Comparison of ENCODE assay signal across 1 cellular context in the genomic region with DNA sequence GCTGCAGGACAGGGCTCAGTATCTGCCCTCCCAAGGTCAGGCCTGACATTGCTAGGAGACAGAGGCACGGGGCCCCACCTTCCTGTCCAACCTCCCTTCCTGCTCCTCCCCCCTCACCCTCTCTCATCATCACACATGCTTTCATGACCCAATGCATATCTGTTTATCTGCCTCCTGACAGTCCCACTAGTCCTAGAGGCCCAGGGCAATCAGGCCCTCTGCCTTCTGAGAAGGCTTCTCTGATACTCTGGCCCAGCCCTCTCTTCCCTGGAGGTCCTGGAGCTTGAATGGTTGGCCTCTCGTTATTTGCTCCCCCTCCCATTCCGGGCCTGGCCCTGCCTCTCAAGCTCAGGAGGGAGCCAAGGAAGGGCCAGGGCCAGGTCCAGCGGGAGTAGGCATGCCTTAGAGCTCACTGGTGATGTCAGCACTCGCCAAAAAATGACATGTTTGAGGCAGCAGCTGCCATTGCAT.
TF ChIP-seq lines count a peak whose summit lies in the region.

No MANE protein-coding gene starts in this region.

TF ChIP-seq in GM23338, 12 proteins besides CTCF, POLR2A, EP300 and RAD21 (continued from another document):
- TF ChIP-seq, protein P1, sequence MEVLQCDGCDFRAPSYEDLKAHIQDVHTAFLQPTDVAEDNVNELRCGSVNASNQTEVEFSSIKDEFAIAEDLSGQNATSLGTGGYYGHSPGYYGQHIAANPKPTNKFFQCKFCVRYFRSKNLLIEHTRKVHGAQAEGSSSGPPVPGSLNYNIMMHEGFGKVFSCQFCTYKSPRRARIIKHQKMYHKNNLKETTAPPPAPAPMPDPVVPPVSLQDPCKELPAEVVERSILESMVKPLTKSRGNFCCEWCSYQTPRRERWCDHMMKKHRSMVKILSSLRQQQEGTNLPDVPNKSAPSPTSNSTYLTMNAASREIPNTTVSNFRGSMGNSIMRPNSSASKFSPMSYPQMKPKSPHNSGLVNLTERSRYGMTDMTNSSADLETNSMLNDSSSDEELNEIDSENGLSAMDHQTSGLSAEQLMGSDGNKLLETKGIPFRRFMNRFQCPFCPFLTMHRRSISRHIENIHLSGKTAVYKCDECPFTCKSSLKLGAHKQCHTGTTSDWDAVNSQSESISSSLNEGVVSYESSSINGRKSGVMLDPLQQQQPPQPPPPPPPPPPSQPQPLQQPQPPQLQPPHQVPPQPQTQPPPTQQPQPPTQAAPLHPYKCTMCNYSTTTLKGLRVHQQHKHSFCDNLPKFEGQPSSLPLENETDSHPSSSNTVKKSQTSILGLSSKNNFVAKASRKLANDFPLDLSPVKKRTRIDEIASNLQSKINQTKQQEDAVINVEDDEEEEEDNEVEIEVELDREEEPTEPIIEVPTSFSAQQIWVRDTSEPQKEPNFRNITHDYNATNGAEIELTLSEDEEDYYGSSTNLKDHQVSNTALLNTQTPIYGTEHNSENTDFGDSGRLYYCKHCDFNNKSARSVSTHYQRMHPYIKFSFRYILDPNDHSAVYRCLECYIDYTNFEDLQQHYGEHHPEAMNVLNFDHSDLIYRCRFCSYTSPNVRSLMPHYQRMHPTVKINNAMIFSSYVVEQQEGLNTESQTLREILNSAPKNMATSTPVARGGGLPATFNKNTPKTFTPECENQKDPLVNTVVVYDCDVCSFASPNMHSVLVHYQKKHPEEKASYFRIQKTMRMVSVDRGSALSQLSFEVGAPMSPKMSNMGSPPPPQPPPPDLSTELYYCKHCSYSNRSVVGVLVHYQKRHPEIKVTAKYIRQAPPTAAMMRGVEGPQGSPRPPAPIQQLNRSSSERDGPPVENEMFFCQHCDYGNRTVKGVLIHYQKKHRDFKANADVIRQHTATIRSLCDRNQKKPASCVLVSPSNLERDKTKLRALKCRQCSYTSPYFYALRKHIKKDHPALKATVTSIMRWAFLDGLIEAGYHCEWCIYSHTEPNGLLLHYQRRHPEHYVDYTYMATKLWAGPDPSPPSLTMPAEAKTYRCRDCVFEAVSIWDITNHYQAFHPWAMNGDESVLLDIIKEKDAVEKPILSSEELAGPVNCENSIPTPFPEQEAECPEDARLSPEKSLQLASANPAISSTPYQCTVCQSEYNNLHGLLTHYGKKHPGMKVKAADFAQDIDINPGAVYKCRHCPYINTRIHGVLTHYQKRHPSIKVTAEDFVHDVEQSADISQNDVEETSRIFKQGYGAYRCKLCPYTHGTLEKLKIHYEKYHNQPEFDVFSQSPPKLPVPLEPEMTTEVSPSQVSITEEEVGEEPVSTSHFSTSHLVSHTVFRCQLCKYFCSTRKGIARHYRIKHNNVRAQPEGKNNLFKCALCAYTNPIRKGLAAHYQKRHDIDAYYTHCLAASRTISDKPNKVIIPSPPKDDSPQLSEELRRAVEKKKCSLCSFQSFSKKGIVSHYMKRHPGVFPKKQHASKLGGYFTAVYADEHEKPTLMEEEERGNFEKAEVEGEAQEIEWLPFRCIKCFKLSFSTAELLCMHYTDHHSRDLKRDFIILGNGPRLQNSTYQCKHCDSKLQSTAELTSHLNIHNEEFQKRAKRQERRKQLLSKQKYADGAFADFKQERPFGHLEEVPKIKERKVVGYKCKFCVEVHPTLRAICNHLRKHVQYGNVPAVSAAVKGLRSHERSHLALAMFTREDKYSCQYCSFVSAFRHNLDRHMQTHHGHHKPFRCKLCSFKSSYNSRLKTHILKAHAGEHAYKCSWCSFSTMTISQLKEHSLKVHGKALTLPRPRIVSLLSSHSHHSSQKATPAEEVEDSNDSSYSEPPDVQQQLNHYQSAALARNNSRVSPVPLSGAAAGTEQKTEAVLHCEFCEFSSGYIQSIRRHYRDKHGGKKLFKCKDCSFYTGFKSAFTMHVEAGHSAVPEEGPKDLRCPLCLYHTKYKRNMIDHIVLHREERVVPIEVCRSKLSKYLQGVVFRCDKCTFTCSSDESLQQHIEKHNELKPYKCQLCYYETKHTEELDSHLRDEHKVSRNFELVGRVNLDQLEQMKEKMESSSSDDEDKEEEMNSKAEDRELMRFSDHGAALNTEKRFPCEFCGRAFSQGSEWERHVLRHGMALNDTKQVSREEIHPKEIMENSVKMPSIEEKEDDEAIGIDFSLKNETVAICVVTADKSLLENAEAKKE (CRISPR knock-in tag; IDR thresholded peaks at IDR 0.05) = no peak
- TF ChIP-seq, protein P2, sequence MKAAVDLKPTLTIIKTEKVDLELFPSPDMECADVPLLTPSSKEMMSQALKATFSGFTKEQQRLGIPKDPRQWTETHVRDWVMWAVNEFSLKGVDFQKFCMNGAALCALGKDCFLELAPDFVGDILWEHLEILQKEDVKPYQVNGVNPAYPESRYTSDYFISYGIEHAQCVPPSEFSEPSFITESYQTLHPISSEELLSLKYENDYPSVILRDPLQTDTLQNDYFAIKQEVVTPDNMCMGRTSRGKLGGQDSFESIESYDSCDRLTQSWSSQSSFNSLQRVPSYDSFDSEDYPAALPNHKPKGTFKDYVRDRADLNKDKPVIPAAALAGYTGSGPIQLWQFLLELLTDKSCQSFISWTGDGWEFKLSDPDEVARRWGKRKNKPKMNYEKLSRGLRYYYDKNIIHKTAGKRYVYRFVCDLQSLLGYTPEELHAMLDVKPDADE (IDR thresholded peaks at IDR 0.05) = no peak
- TF ChIP-seq ZNF114 (CRISPR knock-in tag; IDR thresholded peaks at IDR 0.05) (no peak), NANOG (IDR thresholded peaks at IDR 0.05; ENCODE audit: borderline replicate concordance) (no peak), EZH2phosphoT487 (IDR thresholded peaks at IDR 0.05; ENCODE audit: unreplicated experiment) (no peak), STAT1 (IDR thresholded peaks at IDR 0.05; ENCODE audit: unreplicated experiment) (no peak), POLR2AphosphoS5 (IDR thresholded peaks at IDR 0.05; ENCODE audit: low read depth) (no peak), JUNB (IDR thresholded peaks at IDR 0.05; ENCODE audit: unreplicated experiment) (no peak), EZH2 (IDR thresholded peaks at IDR 0.05; ENCODE audit: low read depth, unreplicated experiment) (no peak)
- TF ChIP-seq, protein P3, sequence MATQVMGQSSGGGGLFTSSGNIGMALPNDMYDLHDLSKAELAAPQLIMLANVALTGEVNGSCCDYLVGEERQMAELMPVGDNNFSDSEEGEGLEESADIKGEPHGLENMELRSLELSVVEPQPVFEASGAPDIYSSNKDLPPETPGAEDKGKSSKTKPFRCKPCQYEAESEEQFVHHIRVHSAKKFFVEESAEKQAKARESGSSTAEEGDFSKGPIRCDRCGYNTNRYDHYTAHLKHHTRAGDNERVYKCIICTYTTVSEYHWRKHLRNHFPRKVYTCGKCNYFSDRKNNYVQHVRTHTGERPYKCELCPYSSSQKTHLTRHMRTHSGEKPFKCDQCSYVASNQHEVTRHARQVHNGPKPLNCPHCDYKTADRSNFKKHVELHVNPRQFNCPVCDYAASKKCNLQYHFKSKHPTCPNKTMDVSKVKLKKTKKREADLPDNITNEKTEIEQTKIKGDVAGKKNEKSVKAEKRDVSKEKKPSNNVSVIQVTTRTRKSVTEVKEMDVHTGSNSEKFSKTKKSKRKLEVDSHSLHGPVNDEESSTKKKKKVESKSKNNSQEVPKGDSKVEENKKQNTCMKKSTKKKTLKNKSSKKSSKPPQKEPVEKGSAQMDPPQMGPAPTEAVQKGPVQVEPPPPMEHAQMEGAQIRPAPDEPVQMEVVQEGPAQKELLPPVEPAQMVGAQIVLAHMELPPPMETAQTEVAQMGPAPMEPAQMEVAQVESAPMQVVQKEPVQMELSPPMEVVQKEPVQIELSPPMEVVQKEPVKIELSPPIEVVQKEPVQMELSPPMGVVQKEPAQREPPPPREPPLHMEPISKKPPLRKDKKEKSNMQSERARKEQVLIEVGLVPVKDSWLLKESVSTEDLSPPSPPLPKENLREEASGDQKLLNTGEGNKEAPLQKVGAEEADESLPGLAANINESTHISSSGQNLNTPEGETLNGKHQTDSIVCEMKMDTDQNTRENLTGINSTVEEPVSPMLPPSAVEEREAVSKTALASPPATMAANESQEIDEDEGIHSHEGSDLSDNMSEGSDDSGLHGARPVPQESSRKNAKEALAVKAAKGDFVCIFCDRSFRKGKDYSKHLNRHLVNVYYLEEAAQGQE (IDR thresholded peaks at IDR 0.05; ENCODE audit: unreplicated experiment) = no peak
